In the genomic region with DNA sequence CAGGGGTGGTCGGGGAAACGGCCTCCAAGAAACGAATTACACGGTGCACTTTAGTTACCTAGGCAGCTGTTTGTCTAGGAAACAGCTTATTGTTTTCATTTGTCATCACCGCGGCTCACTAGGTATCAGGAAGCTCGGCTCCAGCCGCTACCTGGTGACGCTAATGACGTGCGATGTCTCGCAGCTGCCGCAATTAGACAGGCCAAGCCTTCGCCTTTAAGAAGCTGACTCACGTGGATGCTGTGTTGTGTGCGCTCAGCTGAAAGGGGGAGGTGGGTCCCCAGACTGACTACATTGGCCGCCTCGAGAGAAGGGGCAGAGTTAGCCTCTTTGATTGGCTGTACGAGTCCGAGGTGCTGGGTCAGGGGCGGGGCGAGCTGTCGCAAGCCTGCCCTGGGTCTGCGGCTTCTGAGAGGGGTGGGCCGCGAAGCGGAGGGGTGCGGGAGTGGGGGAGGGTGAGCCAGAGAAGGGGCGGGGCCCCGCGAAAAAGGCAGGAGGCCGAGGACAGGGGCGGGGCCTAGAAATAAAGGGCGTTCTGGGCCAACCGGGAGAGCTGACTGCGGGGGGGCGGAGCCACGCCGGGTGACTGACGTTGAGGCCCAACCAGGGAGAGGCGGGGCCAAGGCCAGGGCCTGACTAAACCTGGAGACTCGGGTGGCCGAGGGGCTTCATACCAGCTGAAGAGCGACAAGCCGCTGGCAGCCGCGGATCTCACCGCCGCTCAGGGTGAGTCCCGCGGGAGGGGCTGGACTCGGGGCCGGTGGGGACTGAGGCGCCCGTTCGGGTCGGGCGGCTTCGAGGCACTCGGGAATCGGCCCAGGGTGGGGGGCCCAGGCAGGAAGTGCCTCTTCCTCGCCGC, we compare ENCODE assay signal across 8 cellular contexts. TPM values are rescaled to one million over a fixed set of nuclear protein-coding genes. Genes with fewer than 3 reads are reported as not detected.
DNase-seq lines count a peak whose midpoint lies in the region; ATAC-seq and TF ChIP-seq lines count a peak whose summit lies in the region.

A gene (plus strand): TSS at position 671 of the 859 bp plus-strand sequence. CDS start 9,645 bp downstream, outside the sequence.

- H3K36me3 ChIP-seq in Karpas-422 (ENCODE audit: insufficient read depth, low read length), result no peaks in the 10 kb centered on the region
- H3K36me3 ChIP-seq in esophagus muscularis mucosa, result peaks cover 0 to 16% (median 1%) of the 10 kb centered on the region in 4 donors
- no peaks in the 10 kb centered on the region for H3K36me3 ChIP-seq in muscle layer of duodenum (ENCODE audit: control insufficient read depth in 1 of 2, insufficient read depth in 2 of 2, low read length in 2 of 2)

- intact Hi-C loops in esophagus muscularis mucosa (cut with DNase I), result no loop called here

- peak; percentile 100 for DNase-seq in DMS79 treated with DMSO at 0.1 percent for 48 hours (lab: John Stamatoyannopoulos, UW)
- peak; percentile 98 for DNase-seq in Karpas-422
- DNase-seq in RKO (ENCODE audit: low spot score), result peak; percentile 99
- DNase-seq in activated T-helper 1 cell treated with Interleukin-2 at 50 U/mL for 16 hours (ENCODE audit: low read depth), result peak; percentile 100
- peak; percentile 100 for DNase-seq in esophagus muscularis mucosa (ENCODE audit: extremely low spot score)
- DNase-seq in stimulated activated CD8-positive, alpha-beta memory T cell treated with anti-CD3 and anti-CD28 coated beads, Interleukin-7, amount 100 ng/mL, for 4 hours (ENCODE audit: low read depth in 2 of 2), result peak; percentile 99

- peak within 1 kb of the TSS; percentile 82 for H3K4me2 ChIP-seq in Karpas-422 (ENCODE audit: low read depth, low read length, poor library complexity, severe bottlenecking)

- H3K27ac ChIP-seq in Karpas-422 (ENCODE audit: low read length) (no peak within 1 kb of the TSS), esophagus muscularis mucosa (replicated peaks in 1 of 4) (peak within 1 kb of the TSS; percentile 98 to 100 (median 99)), muscle layer of duodenum (ENCODE audit: low read length) (peak within 1 kb of the TSS; percentile 85)

- peak; percentile 83 for TF ChIP-seq POLR2A in esophagus muscularis mucosa (IDR thresholded peaks at IDR 0.05; ENCODE audit: low read depth)

- H2AFZ ChIP-seq in Karpas-422 (ENCODE audit: low read length), result peak within 1 kb of the TSS; percentile 38; the same call in 1 of the 2 replicates

- H4K20me1 ChIP-seq in Karpas-422 (ENCODE audit: insufficient read depth, low read depth, low read length), result peaks cover 8% of the 10 kb centered on the region; the same call in 1 of the 2 replicates

- TF ChIP-seq EP300 in esophagus muscularis mucosa (IDR thresholded peaks at IDR 0.05), result no peak

- WGBS in esophagus muscularis mucosa, result 0% methylated on average over 28 of the region's 63 CpGs

- H3K79me2 ChIP-seq in Karpas-422 (ENCODE audit: low read length), result no peaks in the 10 kb centered on the region

- H3K9me3 ChIP-seq in Karpas-422 (ENCODE audit: low read length), result no peaks in the 10 kb centered on the region
- no peaks in the 10 kb centered on the region for H3K9me3 ChIP-seq in esophagus muscularis mucosa
- no peaks in the 10 kb centered on the region for H3K9me3 ChIP-seq in muscle layer of duodenum (ENCODE audit: control insufficient read depth in 1 of 2, low read length in 2 of 2)

- TF ChIP-seq CTCF in esophagus muscularis mucosa (IDR thresholded peaks at IDR 0.05), result no peak

- H3K27me3 ChIP-seq in Karpas-422 (ENCODE audit: low read length) (no peaks in the 10 kb centered on the region), esophagus muscularis mucosa (no peaks in the 10 kb centered on the region), muscle layer of duodenum (ENCODE audit: low read depth, low read length) (no peaks in the 10 kb centered on the region)

- no peaks in the 10 kb centered on the region for H3K9me2 ChIP-seq in Karpas-422 (replicated peaks; ENCODE audit: insufficient read depth, low read length)

- H3K4me3 ChIP-seq in Karpas-422 (ENCODE audit: low read length) (peak within 1 kb of the TSS; percentile 74), esophagus muscularis mucosa (peak within 1 kb of the TSS; percentile 82 to 99 (median 92)), muscle layer of duodenum (ENCODE audit: low read depth in 1 of 2, low read length in 2 of 2) (peak within 1 kb of the TSS; percentile 76 to 82)

- H3K4me1 ChIP-seq in Karpas-422 (ENCODE audit: low read length) (peaks cover 33% of the 10 kb centered on the region), esophagus muscularis mucosa (peaks cover 39 to 47% (median 45%) of the 10 kb centered on the region in 4 donors), muscle layer of duodenum (ENCODE audit: control insufficient read depth in 1 of 2, insufficient read depth in 2 of 2, low read length in 2 of 2) (peaks cover 21 to 35% of the 10 kb centered on the region in 2 donors)

- H3K9ac ChIP-seq in Karpas-422 (ENCODE audit: low read length), result peak within 1 kb of the TSS; percentile 80

- ATAC-seq in GM21825 (IDR thresholded peaks at IDR 0.05; ENCODE audit: unreplicated experiment), result peak; percentile 90

RNA-seq across cellular contexts. Expression of the gene that starts here (rescaled TPM):
- total RNA-seq in Karpas-422 (2014; rRNA removed; shearing (Covaris generic); ENCODE audit: low replicate concordance), result 22.8 and 54.6 TPM in 2 replicates
- 100 to 1,000 TPM in 3 of 4 donors, 10 to 100 TPM in 1; 96.0 to 148 (median 109) TPM for total RNA-seq in esophagus muscularis mucosa
